In the genomic region with DNA sequence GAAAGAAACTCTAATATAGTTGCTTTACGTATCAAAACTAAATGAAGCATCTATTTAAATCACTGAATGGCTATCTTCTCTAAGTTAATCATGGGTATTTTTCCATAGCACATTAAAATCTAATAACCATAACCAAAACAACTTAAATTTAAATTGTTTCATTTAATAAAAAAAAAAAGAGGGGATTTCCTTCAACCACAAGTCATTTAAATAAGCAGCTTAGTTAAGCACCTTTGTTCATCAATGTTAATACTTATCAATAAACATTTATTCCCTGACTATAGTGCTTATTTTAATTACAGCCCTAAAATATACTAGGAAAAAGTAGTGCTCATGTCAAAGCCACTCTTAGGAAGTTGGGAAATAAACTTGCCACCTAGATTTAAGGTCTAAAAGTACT, we compare ENCODE assay signal across 24 cellular contexts. TPM values are rescaled to one million over a fixed set of nuclear protein-coding genes. Genes with fewer than 3 reads are reported as not detected.
DNase-seq lines count a peak whose midpoint lies in the region; ATAC-seq, FAIRE-seq and TF ChIP-seq lines count a peak whose summit lies in the region.
"Had no signal": no experiment of that assay in that cellular context is flagged by ENCODE, and none has a peak within 500 bp of the region (broad histone marks: within the 10 kb centered on the region; RNA-seq: fewer than 3 reads in every experiment).

No MANE protein-coding gene starts in this region.

- ATAC-seq in activated naive CD8-positive, alpha-beta T cell treated with anti-CD3 and anti-CD28 coated beads, Interleukin-2, amount 50 U/mL, for 24 hours = no peak
- no peak for ATAC-seq in GM19452 (IDR thresholded peaks at IDR 0.05; ENCODE audit: unreplicated experiment)
- ATAC-seq: A549; CD8-positive, alpha-beta T cell had no signal

- H3K9me2 ChIP-seq in DOHH2 (replicated peaks; ENCODE audit: control insufficient read depth, low read length) = no peaks in the 10 kb centered on the region
- no peaks in the 10 kb centered on the region for H3K9me2 ChIP-seq in OCI-LY7 (ENCODE audit: insufficient read depth, low read length)

- H3K9me3 Mint-ChIP-seq in activated naive CD8-positive, alpha-beta T cell treated with anti-CD3 and anti-CD28 coated beads, Interleukin-2, amount 50 U/mL, for 24 hours = no peaks in the 10 kb centered on the region
- H3K9me3 Mint-ChIP-seq: CD8-positive, alpha-beta T cell had no signal

- H3K27ac ChIP-seq in DOHH2 (ENCODE audit: low read depth, low read length) (peak overlapping the region; percentile 95), OCI-LY7 (ENCODE audit: low read depth, low read length, poor library complexity, severe bottlenecking) (peak overlapping the region; percentile 24)
- H3K27ac ChIP-seq: 22Rv1, A549, C4-2B had no signal

- peaks cover 96% of the 10 kb centered on the region for H3K79me2 ChIP-seq in DOHH2 (ENCODE audit: control insufficient read depth, low read length)
- peaks cover 100% of the 10 kb centered on the region for H3K79me2 ChIP-seq in OCI-LY7 (ENCODE audit: insufficient read depth, low read depth, low read length)

- CTCF ChIA-PET in OCI-LY7 (lab: Charles Lee; ENCODE audit: unreplicated experiment) = no interaction called here

- no peaks in the 10 kb centered on the region for H3K36me3 Mint-ChIP-seq in activated naive CD8-positive, alpha-beta T cell treated with anti-CD3 and anti-CD28 coated beads, Interleukin-2, amount 50 U/mL, for 24 hours (ENCODE audit: low read depth)
- H3K36me3 Mint-ChIP-seq: CD4-positive, CD25-positive, alpha-beta regulatory T cell; CD8-positive, alpha-beta T cell had no signal

- no peak overlapping the region for H3K4me3 Mint-ChIP-seq in activated naive CD8-positive, alpha-beta T cell treated with anti-CD3 and anti-CD28 coated beads, Interleukin-2, amount 50 U/mL, for 24 hours
- H3K4me3 Mint-ChIP-seq: CD4-positive, CD25-positive, alpha-beta regulatory T cell; CD8-positive, alpha-beta T cell had no signal

- H3K36me3 ChIP-seq in DOHH2 (ENCODE audit: control insufficient read depth, low read length) = peaks cover 39% of the 10 kb centered on the region
- H3K36me3 ChIP-seq in OCI-LY7 (ENCODE audit: insufficient read depth, low read length) = peaks cover 11% of the 10 kb centered on the region
- H3K36me3 ChIP-seq: HAP-1 had no signal

- TF ChIP-seq CTCF in DOHH2 (IDR thresholded peaks at IDR 0.05; ENCODE audit: low read depth, low read length, poor library complexity, severe bottlenecking) (no peak), OCI-LY7 (conservative IDR thresholded peaks at IDR 0.05; ENCODE audit: low read length) (no peak)

- H3K9me3 ChIP-seq in DOHH2 (ENCODE audit: control insufficient read depth, insufficient read depth, low read length) = no peaks in the 10 kb centered on the region
- H3K9me3 ChIP-seq in OCI-LY7 (ENCODE audit: low read length) = no peaks in the 10 kb centered on the region
- H3K9me3 ChIP-seq: A549, HAP-1 had no signal

- H3K4me3 ChIP-seq in DOHH2 (ENCODE audit: low read length) (peak overlapping the region; percentile 56), OCI-LY7 (ENCODE audit: low read depth, low read length, poor library complexity, severe bottlenecking) (no peak overlapping the region)
- H3K4me3 ChIP-seq: A549, HAP-1 had no signal

- DNase-seq in OCI-LY7 (ENCODE audit: low spot score) (no peak), LoVo (ENCODE audit: low spot score) (no peak)
- DNase-seq in activated naive CD8-positive, alpha-beta T cell treated with anti-CD3 and anti-CD28 coated beads, Interleukin-2, amount 50 U/mL, for 24 hours = no peak
- DNase-seq in activated naive CD4-positive, alpha-beta T cell treated with anti-CD3 and anti-CD28 coated beads, Interleukin-2, amount 50 U/mL, for 16 hours = no peak
- DNase-seq: ACHN; AML-193; CD4-positive, CD25-positive, alpha-beta regulatory T cell; CD8-positive, alpha-beta T cell; DMS53; DMS79 treated with DMSO at 0.1 percent for 48 hours; GOT3 had no signal

- peaks cover 47% of the 10 kb centered on the region for H3F3A ChIP-seq in DOHH2 (ENCODE audit: control insufficient read depth, insufficient read depth)

- intact Hi-C loops in OCI-LY7 (cut with micrococcal nuclease; ENCODE audit: unreplicated experiment) = no loop called here

- peaks cover 7% of the 10 kb centered on the region for H3K4me1 Mint-ChIP-seq in activated naive CD8-positive, alpha-beta T cell treated with anti-CD3 and anti-CD28 coated beads, Interleukin-2, amount 50 U/mL, for 24 hours
- H3K4me1 Mint-ChIP-seq: CD4-positive, CD25-positive, alpha-beta regulatory T cell had no signal

- FAIRE-seq in A204.1 (lab: Jason Lieb, UNC) (peak; percentile 39), colon (lab: Jason Lieb, UNC) (peak; percentile 65)
- FAIRE-seq: A549, D721Med, G401.6, GM12892, GM19239, H54 had no signal

- no peaks in the 10 kb centered on the region for H4K20me1 ChIP-seq in DOHH2 (ENCODE audit: control insufficient read depth, insufficient read depth, low read depth, low read length)
- H4K20me1 ChIP-seq in OCI-LY7 (ENCODE audit: insufficient read depth, low read length) = no peaks in the 10 kb centered on the region

- no peak overlapping the region for H3K27ac Mint-ChIP-seq in activated naive CD8-positive, alpha-beta T cell treated with anti-CD3 and anti-CD28 coated beads, Interleukin-2, amount 50 U/mL, for 24 hours
- H3K27ac Mint-ChIP-seq: CD4-positive, CD25-positive, alpha-beta regulatory T cell; CD8-positive, alpha-beta T cell had no signal

- POLR2A ChIA-PET in OCI-LY7 (lab: Charles Lee) = interaction anchor here (0.5 to 10.5 kb wide), 9 partner anchors 10 to 643 kb away, joined by 3 to 121 read pairs (median 3); no protein-coding TSS in a partner anchor

- no peaks in the 10 kb centered on the region for H3K27me3 Mint-ChIP-seq in activated naive CD8-positive, alpha-beta T cell treated with anti-CD3 and anti-CD28 coated beads, Interleukin-2, amount 50 U/mL, for 24 hours
- H3K27me3 Mint-ChIP-seq: CD4-positive, CD25-positive, alpha-beta regulatory T cell had no signal

- no peaks in the 10 kb centered on the region for H3K27me3 ChIP-seq in DOHH2 (ENCODE audit: control insufficient read depth, low read length)

- H2AFZ ChIP-seq in OCI-LY7 (ENCODE audit: low read length) = no peak overlapping the region

- peaks cover 99% of the 10 kb centered on the region for H3K4me1 ChIP-seq in DOHH2 (ENCODE audit: control insufficient read depth, low read length)
- H3K4me1 ChIP-seq in OCI-LY7 (ENCODE audit: insufficient read depth, low read length, poor library complexity, severe bottlenecking) = peaks cover 84% of the 10 kb centered on the region
- H3K4me1 ChIP-seq: A549 had no signal

- H3K4me2 ChIP-seq in DOHH2 (ENCODE audit: low read length) = peak overlapping the region; percentile 68
- peak overlapping the region; percentile 20; the same call in 1 of the 2 replicates for H3K4me2 ChIP-seq in OCI-LY7 (ENCODE audit: low read length)
- H3K4me2 ChIP-seq: A549 had no signal

- no TSS peak for BruUV-seq in OCI-LY7 (replicated peaks; lab: Mats Ljungman, UMichigan)

RNA-seq across cellular contexts. Expression of a gene that starts 30.3 kb away (rescaled TPM):
- total RNA-seq in OCI-LY7 (2014; rRNA removed; shearing (Covaris generic)) = 22.6 and 25.7 TPM in 2 replicates
- total RNA-seq in OCI-LY7 (2022) = 58.8 and 61.4 TPM in 2 replicates
